2 cellular contexts compared by ENCODE assay signal in the genomic region with DNA sequence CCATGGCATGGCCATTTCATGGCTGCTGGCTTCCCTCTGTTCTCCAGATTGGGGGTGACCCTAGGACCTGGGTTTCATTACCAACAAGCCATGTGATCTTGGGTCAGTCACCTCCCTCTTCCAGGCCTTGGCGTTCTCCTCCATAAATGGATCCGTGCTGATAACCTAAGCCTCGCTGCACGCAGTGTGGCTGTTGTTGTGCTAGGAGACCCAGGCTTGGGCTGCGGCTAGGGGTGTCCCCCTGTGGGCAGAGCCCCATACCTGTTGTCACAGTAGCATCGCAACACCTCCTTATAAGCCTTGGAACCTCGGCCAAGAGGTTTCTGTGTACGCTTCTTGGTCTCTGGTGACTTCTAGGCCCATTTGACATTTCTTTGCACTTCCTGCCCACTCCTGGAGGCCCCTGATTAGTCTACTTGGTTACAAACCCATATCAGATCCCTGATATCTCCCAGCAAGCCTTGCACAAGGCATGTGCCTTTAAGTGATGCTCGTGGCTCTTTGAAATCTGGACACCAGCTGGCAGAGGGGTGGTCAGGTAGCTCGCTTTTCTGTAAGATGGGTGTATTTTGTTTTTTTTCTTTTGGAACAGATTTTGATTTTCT.
TF ChIP-seq lines count a peak whose summit lies in the region.

No MANE protein-coding gene starts in this region.

TF ChIP-seq in SK-N-SH, 30 proteins besides CTCF, POLR2A, EP300 and RAD21:
- no peak for TF ChIP-seq POLR2AphosphoS5 (IDR thresholded peaks at IDR 0.05; ENCODE audit: low read depth, low read length)
- TF ChIP-seq, protein P1, sequence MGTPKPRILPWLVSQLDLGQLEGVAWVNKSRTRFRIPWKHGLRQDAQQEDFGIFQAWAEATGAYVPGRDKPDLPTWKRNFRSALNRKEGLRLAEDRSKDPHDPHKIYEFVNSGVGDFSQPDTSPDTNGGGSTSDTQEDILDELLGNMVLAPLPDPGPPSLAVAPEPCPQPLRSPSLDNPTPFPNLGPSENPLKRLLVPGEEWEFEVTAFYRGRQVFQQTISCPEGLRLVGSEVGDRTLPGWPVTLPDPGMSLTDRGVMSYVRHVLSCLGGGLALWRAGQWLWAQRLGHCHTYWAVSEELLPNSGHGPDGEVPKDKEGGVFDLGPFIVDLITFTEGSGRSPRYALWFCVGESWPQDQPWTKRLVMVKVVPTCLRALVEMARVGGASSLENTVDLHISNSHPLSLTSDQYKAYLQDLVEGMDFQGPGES (IDR thresholded peaks at IDR 0.05; ENCODE audit: low read depth, low read length), result no peak
- TF ChIP-seq SMC3 (IDR thresholded peaks at IDR 0.05; ENCODE audit: low read depth, low read length), result no peak
- TF ChIP-seq SIN3A (IDR thresholded peaks at IDR 0.05; ENCODE audit: borderline replicate concordance, low read depth, low read length), result no peak
- TF ChIP-seq GABPA (IDR thresholded peaks at IDR 0.05; ENCODE audit: low read depth), result no peak
- TF ChIP-seq JUND (IDR thresholded peaks at IDR 0.05), result no peak
- no peak for TF ChIP-seq TCF12 (IDR thresholded peaks at IDR 0.05)
- TF ChIP-seq, protein P2, sequence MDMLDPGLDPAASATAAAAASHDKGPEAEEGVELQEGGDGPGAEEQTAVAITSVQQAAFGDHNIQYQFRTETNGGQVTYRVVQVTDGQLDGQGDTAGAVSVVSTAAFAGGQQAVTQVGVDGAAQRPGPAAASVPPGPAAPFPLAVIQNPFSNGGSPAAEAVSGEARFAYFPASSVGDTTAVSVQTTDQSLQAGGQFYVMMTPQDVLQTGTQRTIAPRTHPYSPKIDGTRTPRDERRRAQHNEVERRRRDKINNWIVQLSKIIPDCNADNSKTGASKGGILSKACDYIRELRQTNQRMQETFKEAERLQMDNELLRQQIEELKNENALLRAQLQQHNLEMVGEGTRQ (IDR thresholded peaks at IDR 0.05; ENCODE audit: borderline replicate concordance, low read depth, low read length), result no peak
- TF ChIP-seq, protein P3, sequence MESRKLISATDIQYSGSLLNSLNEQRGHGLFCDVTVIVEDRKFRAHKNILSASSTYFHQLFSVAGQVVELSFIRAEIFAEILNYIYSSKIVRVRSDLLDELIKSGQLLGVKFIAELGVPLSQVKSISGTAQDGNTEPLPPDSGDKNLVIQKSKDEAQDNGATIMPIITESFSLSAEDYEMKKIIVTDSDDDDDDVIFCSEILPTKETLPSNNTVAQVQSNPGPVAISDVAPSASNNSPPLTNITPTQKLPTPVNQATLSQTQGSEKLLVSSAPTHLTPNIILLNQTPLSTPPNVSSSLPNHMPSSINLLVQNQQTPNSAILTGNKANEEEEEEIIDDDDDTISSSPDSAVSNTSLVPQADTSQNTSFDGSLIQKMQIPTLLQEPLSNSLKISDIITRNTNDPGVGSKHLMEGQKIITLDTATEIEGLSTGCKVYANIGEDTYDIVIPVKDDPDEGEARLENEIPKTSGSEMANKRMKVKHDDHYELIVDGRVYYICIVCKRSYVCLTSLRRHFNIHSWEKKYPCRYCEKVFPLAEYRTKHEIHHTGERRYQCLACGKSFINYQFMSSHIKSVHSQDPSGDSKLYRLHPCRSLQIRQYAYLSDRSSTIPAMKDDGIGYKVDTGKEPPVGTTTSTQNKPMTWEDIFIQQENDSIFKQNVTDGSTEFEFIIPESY (IDR thresholded peaks at IDR 0.05; ENCODE audit: borderline replicate concordance, low read depth), result no peak
- TF ChIP-seq MEF2A (IDR thresholded peaks at IDR 0.05; ENCODE audit: borderline replicate concordance, low read depth), result no peak
- no peak for TF ChIP-seq FOSL2 (IDR thresholded peaks at IDR 0.05; ENCODE audit: borderline replicate concordance, low read depth)
- TF ChIP-seq RFX5 (IDR thresholded peaks at IDR 0.05; ENCODE audit: low read length), result no peak
- TF ChIP-seq TEAD4 (IDR thresholded peaks at IDR 0.05; ENCODE audit: borderline replicate concordance, insufficient read depth), result no peak
- no peak; the same call in 1 of the 2 replicates for TF ChIP-seq GATA2 (CRISPR knock-in tag; IDR thresholded peaks at IDR 0.05)
- no peak for TF ChIP-seq RXRA (IDR thresholded peaks at IDR 0.05; ENCODE audit: borderline replicate concordance, low read depth)
- TF ChIP-seq NRF1 (IDR thresholded peaks at IDR 0.05; ENCODE audit: low read depth, low read length), result no peak
- no peak for TF ChIP-seq TAF1 (IDR thresholded peaks at IDR 0.05; ENCODE audit: borderline replicate concordance, low read depth, low read length)
- no peak for TF ChIP-seq FOXM1 (IDR thresholded peaks at IDR 0.05; ENCODE audit: low read depth)
- TF ChIP-seq, protein P4, sequence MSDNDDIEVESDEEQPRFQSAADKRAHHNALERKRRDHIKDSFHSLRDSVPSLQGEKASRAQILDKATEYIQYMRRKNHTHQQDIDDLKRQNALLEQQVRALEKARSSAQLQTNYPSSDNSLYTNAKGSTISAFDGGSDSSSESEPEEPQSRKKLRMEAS (IDR thresholded peaks at IDR 0.05; ENCODE audit: low read depth), result no peak
- no peak for TF ChIP-seq EZH2phosphoT487 (IDR thresholded peaks at IDR 0.05; ENCODE audit: borderline replicate concordance, low read depth)
TF ChIP-seq in SK-N-SH: peak in this region for 0.

TF ChIP-seq in GM23338, 12 proteins besides CTCF, POLR2A, EP300 and RAD21:
- TF ChIP-seq ZNF331 (CRISPR knock-in tag; IDR thresholded peaks at IDR 0.05; ENCODE audit: low read depth) (no peak), ZNF114 (CRISPR knock-in tag; IDR thresholded peaks at IDR 0.05) (no peak), NANOG (IDR thresholded peaks at IDR 0.05; ENCODE audit: borderline replicate concordance) (no peak), POLR2AphosphoS5 (IDR thresholded peaks at IDR 0.05; ENCODE audit: low read depth) (no peak), EZH2phosphoT487 (IDR thresholded peaks at IDR 0.05; ENCODE audit: unreplicated experiment) (no peak)
- TF ChIP-seq, protein P5, sequence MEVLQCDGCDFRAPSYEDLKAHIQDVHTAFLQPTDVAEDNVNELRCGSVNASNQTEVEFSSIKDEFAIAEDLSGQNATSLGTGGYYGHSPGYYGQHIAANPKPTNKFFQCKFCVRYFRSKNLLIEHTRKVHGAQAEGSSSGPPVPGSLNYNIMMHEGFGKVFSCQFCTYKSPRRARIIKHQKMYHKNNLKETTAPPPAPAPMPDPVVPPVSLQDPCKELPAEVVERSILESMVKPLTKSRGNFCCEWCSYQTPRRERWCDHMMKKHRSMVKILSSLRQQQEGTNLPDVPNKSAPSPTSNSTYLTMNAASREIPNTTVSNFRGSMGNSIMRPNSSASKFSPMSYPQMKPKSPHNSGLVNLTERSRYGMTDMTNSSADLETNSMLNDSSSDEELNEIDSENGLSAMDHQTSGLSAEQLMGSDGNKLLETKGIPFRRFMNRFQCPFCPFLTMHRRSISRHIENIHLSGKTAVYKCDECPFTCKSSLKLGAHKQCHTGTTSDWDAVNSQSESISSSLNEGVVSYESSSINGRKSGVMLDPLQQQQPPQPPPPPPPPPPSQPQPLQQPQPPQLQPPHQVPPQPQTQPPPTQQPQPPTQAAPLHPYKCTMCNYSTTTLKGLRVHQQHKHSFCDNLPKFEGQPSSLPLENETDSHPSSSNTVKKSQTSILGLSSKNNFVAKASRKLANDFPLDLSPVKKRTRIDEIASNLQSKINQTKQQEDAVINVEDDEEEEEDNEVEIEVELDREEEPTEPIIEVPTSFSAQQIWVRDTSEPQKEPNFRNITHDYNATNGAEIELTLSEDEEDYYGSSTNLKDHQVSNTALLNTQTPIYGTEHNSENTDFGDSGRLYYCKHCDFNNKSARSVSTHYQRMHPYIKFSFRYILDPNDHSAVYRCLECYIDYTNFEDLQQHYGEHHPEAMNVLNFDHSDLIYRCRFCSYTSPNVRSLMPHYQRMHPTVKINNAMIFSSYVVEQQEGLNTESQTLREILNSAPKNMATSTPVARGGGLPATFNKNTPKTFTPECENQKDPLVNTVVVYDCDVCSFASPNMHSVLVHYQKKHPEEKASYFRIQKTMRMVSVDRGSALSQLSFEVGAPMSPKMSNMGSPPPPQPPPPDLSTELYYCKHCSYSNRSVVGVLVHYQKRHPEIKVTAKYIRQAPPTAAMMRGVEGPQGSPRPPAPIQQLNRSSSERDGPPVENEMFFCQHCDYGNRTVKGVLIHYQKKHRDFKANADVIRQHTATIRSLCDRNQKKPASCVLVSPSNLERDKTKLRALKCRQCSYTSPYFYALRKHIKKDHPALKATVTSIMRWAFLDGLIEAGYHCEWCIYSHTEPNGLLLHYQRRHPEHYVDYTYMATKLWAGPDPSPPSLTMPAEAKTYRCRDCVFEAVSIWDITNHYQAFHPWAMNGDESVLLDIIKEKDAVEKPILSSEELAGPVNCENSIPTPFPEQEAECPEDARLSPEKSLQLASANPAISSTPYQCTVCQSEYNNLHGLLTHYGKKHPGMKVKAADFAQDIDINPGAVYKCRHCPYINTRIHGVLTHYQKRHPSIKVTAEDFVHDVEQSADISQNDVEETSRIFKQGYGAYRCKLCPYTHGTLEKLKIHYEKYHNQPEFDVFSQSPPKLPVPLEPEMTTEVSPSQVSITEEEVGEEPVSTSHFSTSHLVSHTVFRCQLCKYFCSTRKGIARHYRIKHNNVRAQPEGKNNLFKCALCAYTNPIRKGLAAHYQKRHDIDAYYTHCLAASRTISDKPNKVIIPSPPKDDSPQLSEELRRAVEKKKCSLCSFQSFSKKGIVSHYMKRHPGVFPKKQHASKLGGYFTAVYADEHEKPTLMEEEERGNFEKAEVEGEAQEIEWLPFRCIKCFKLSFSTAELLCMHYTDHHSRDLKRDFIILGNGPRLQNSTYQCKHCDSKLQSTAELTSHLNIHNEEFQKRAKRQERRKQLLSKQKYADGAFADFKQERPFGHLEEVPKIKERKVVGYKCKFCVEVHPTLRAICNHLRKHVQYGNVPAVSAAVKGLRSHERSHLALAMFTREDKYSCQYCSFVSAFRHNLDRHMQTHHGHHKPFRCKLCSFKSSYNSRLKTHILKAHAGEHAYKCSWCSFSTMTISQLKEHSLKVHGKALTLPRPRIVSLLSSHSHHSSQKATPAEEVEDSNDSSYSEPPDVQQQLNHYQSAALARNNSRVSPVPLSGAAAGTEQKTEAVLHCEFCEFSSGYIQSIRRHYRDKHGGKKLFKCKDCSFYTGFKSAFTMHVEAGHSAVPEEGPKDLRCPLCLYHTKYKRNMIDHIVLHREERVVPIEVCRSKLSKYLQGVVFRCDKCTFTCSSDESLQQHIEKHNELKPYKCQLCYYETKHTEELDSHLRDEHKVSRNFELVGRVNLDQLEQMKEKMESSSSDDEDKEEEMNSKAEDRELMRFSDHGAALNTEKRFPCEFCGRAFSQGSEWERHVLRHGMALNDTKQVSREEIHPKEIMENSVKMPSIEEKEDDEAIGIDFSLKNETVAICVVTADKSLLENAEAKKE (CRISPR knock-in tag; IDR thresholded peaks at IDR 0.05), result no peak
- TF ChIP-seq, protein P6, sequence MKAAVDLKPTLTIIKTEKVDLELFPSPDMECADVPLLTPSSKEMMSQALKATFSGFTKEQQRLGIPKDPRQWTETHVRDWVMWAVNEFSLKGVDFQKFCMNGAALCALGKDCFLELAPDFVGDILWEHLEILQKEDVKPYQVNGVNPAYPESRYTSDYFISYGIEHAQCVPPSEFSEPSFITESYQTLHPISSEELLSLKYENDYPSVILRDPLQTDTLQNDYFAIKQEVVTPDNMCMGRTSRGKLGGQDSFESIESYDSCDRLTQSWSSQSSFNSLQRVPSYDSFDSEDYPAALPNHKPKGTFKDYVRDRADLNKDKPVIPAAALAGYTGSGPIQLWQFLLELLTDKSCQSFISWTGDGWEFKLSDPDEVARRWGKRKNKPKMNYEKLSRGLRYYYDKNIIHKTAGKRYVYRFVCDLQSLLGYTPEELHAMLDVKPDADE (IDR thresholded peaks at IDR 0.05), result no peak
